9 cellular contexts compared by ENCODE assay signal in the genomic region with DNA sequence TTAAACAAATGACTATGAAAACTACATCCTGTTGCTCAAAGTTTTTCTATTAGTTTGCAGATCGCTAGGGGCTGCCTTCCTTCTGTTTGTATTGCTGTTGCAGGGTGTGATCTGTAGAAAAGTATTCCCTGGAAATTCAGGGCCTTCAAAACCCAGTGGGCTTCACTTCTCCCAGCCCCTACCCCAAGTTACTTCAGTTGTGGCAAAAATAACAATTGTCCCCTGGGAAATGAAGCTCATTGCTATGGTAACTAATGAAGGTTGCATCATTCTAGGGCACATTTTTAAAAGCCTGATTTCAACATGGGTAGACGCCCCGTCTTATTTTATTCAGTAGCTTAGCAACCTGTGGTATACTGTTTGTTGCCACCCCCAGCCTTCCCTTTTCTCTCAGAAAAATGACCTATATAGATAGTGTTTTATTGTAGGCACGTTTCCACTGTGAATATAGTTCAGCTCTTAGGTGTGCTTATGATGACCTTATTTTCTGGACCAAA.
A peak's percentile ranks its signal among the peaks of the same experiment; 100 is the strongest.
DNase-seq lines count a peak whose midpoint lies in the region; ATAC-seq, FAIRE-seq and TF ChIP-seq lines count a peak whose summit lies in the region.
"Had no signal": no experiment of that assay in that cellular context is flagged by ENCODE, and none has a peak within 500 bp of the region (broad histone marks: within the 10 kb centered on the region; RNA-seq: fewer than 3 reads in every experiment).

No MANE protein-coding gene starts in this region.

- H3K9me3 Mint-ChIP-seq in H9 = peaks cover 0 to 3% of the 10 kb centered on the region in 2 experiments; a peak in 1 of 5 replicates

- H3K18ac ChIP-seq in H9 (ENCODE audit: insufficient read length, low read depth, low read length) = peak overlapping the region; percentile 54

- H3K4me3 ChIP-seq in small intestine (ENCODE audit: low read depth in 1 of 2, low read length in 2 of 2) = no peak overlapping the region
- H3K4me3 ChIP-seq: gastrocnemius medialis had no signal

- H3K79me2 ChIP-seq in H9 (ENCODE audit: insufficient read depth, low read length) = peaks cover 13% of the 10 kb centered on the region; the same call in 1 of the 2 replicates

- no peaks in the 10 kb centered on the region for H3K27me3 ChIP-seq in H9 (ENCODE audit: insufficient read depth, low read length)
- no peaks in the 10 kb centered on the region for H3K27me3 ChIP-seq in small intestine (ENCODE audit: control insufficient read depth in 2 of 2, insufficient read depth in 2 of 2, low read length in 2 of 2)
- H3K27me3 ChIP-seq: gastrocnemius medialis had no signal

- no peak overlapping the region for H4K8ac ChIP-seq in H9 (replicated peaks; ENCODE audit: insufficient read length, low read depth, low read length)

- no peak overlapping the region for H2BK20ac ChIP-seq in H9 (ENCODE audit: low read depth, low read length, poor library complexity, severe bottlenecking)

- H2AK5ac ChIP-seq in H9 (ENCODE audit: insufficient read length, low read length) = no peak overlapping the region

- peak overlapping the region; percentile 23 for H3K27ac ChIP-seq in H9 (ENCODE audit: insufficient read length, low read depth, low read length)
- H3K27ac ChIP-seq in epithelial cell of prostate = peak overlapping the region; percentile 97
- H3K27ac ChIP-seq in small intestine (ENCODE audit: low read depth in 1 of 2, low read length in 1 of 2) = peak overlapping the region in 1 of 2 donors; percentile 42
- H3K27ac ChIP-seq: gastrocnemius medialis had no signal

- 0 out of 5 replicates have a peak overlapping the region, but pooled peaks of 1 of the 2 experiments have one; percentile 2 for H3K4me3 Mint-ChIP-seq in H9

- peaks cover 41 to 42% of the 10 kb centered on the region in 2 experiments for H3K4me1 Mint-ChIP-seq in H9

- peaks cover 27% of the 10 kb centered on the region for H3K4me1 ChIP-seq in H9 (ENCODE audit: insufficient read depth, low read length)
- H3K4me1 ChIP-seq in small intestine (ENCODE audit: control insufficient read depth in 2 of 2, insufficient read depth in 1 of 2, low read depth in 1 of 2, low read length in 1 of 2) = peaks cover 0 to 9% of the 10 kb centered on the region in 2 donors

- H3K27me3 Mint-ChIP-seq in H9 (ENCODE audit: low read depth) = no peaks in the 10 kb centered on the region

- no peak overlapping the region for H2BK15ac ChIP-seq in H9 (ENCODE audit: low read depth, low read length)

- H2AFZ ChIP-seq in H9 (ENCODE audit: low read length) = no peak overlapping the region

- no peaks in the 10 kb centered on the region for H4K20me1 ChIP-seq in H9 (ENCODE audit: control insufficient read depth, insufficient read depth, insufficient read length)

- no peak overlapping the region for H3T11ph ChIP-seq in H9 (ENCODE audit: low read length)

- no peak overlapping the region for H3K9ac ChIP-seq in H9 (ENCODE audit: extremely low read depth, insufficient read length, low read length)

- peaks cover 4 to 7% (median 6%) of the 10 kb centered on the region in 3 experiments; a peak in 4 of 7 replicates for H3K36me3 Mint-ChIP-seq in H9 (ENCODE audit: insufficient read depth in 1 of 3, low read depth in 3 of 3)

- H3K9me3 ChIP-seq in H9 (ENCODE audit: control insufficient read depth, low read depth, low read length) (no peaks in the 10 kb centered on the region), small intestine (ENCODE audit: control insufficient read depth, low read depth) (no peaks in the 10 kb centered on the region)
- H3K9me3 ChIP-seq: gastrocnemius medialis had no signal

- no peak for ATAC-seq in HG02571 (IDR thresholded peaks at IDR 0.05; ENCODE audit: unreplicated experiment)

- peaks cover 2% of the 10 kb centered on the region for H3K79me1 ChIP-seq in H9 (ENCODE audit: insufficient read depth, low read depth, low read length, poor library complexity, severe bottlenecking)

- no peak overlapping the region for H3K56ac ChIP-seq in H9 (ENCODE audit: insufficient read length, low read depth, low read length)

- H4K91ac ChIP-seq in H9 (ENCODE audit: insufficient read length, low read depth, low read length) = no peak overlapping the region

- H2BK12ac ChIP-seq in H9 (ENCODE audit: insufficient read length, low read depth, low read length) = no peak overlapping the region

- peak; percentile 98 to 99 for DNase-seq in AML-193 (lab: John Stamatoyannopoulos, UW)
- no peak for DNase-seq in H9
- DNase-seq in T follicular helper cell (ENCODE audit: low read depth) = peak; percentile 29
- no peak for DNase-seq in epithelial cell of prostate (ENCODE audit: low read depth, low spot score)
- DNase-seq in renal cortical epithelial cell (ENCODE audit: low read depth) = peak; percentile 91
- no peak for DNase-seq in small intestine
- no peak for DNase-seq in GM19238 (ENCODE audit: insufficient read length, low spot score)
- DNase-seq: gastrocnemius medialis had no signal

- no peak overlapping the region for H4K5ac ChIP-seq in H9 (ENCODE audit: insufficient read length, low read depth, low read length)

- H3K23ac ChIP-seq in H9 (ENCODE audit: insufficient read length, low read depth, low read length) = no peak overlapping the region

- no peak for TF ChIP-seq CTCF in H9 (conservative IDR thresholded peaks at IDR 0.05)

- H3K4ac ChIP-seq in H9 (ENCODE audit: low read depth, low read length) = no peak overlapping the region; the same call in 1 of the 2 replicates

- no peak overlapping the region for H2BK120ac ChIP-seq in H9 (ENCODE audit: low read depth, low read length, poor library complexity, severe bottlenecking)

- no peak overlapping the region for H2BK5ac ChIP-seq in H9 (ENCODE audit: insufficient read length, low read length)

- H3K23me2 ChIP-seq in H9 (ENCODE audit: insufficient read length, low read depth, low read length, poor library complexity, severe bottlenecking) = no peaks in the 10 kb centered on the region

- H3K27ac Mint-ChIP-seq in H9 = peak overlapping the region in 2 of 3 experiments; percentile 90 to 98; a peak in 5 of 7 replicates

- H3K14ac ChIP-seq in H9 (ENCODE audit: insufficient read depth, low read length) = no peak overlapping the region

- no CpG with 5 or more reads among the region's 4 CpGs for WGBS in H9 (ENCODE audit: extremely low coverage, insufficient read length, low lambda C conversion rate)
- 29 to 48% (median 40%) methylated on average over 4 of the region's 4 CpGs for WGBS in small intestine, 3 donors

- no peak overlapping the region for H3K4me2 ChIP-seq in H9 (ENCODE audit: insufficient read depth, insufficient read length, low read length)

- FAIRE-seq in small intestine (lab: Jason Lieb, UNC) = no peak

- H3K36me3 ChIP-seq in small intestine (ENCODE audit: control insufficient read depth in 2 of 2, insufficient read depth in 2 of 2, low read length in 2 of 2) = no peaks in the 10 kb centered on the region
- H3K36me3 ChIP-seq: gastrocnemius medialis had no signal

Comparison
In these comparisons a context has a peak if more than half of its experiments do, and no peak if none do; other contexts are left out.
1. DNase-seq: peak in AML-193 (2 of 2), T follicular helper cell (single experiment) and renal cortical epithelial cell (single experiment); none in H9 (single experiment), epithelial cell of prostate (single experiment), small intestine (single experiment) and GM19238 (single experiment).